Comparison of ENCODE assay signal across 22 cellular contexts in the genomic region with DNA sequence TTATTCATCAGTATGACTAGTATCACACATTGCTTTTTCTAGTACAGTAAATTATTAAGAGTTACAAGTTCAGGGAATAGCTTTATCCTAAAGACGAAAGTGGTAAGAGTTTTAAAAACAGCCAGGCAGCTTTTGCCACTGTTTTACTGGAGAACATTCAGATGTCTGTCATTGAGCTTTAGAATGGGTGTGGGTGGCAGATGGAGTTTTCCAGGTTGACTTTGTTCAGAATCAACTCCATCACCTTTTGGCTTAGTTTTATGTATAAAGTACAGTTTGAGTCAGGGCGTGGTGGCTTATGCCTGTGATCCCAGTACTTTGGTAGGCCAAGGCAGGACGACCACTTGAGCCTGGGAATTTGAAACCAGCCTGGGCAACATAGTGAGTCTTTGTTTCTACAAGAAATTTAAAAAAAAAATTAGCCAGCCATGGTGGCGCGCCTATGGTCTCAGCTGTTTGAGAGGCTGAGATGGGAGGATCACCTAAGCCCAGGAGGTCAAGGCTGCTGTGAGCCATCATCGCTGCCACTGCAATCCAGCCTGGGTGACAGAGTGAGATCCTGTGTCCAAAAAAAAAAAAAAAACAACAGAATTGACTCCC. TPM values are rescaled to one million over a fixed set of nuclear protein-coding genes. Genes with fewer than 3 reads are reported as not detected.
DNase-seq lines count a peak whose midpoint lies in the region; ATAC-seq, FAIRE-seq and TF ChIP-seq lines count a peak whose summit lies in the region.
"Had no signal": no experiment of that assay in that cellular context is flagged by ENCODE, and none has a peak within 500 bp of the region (broad histone marks: within the 10 kb centered on the region; RNA-seq: fewer than 3 reads in every experiment).

No MANE protein-coding gene starts in this region.

- TF ChIP-seq EP300 in HepG2 (IDR thresholded peaks at IDR 0.05; ENCODE audit: low read depth in 2 of 2, low read length in 2 of 2) (no peak), HepG2 (CRISPR knock-in tag; IDR thresholded peaks at IDR 0.05; ENCODE audit: borderline replicate concordance) (no peak), GM12878 (IDR thresholded peaks at IDR 0.05; ENCODE audit: borderline replicate concordance in 1 of 2, control insufficient read depth in 1 of 2, low read depth in 2 of 2, low read length in 2 of 2) (no peak), sigmoid colon (IDR thresholded peaks at IDR 0.05) (no peak)

- no peaks in the 10 kb centered on the region for H3K9me3 Mint-ChIP-seq in Caco-2 (ENCODE audit: unreplicated experiment)
- H3K9me3 Mint-ChIP-seq: CD4-positive, alpha-beta memory T cell; GM23338; H9; HFFc6 had no signal

- no peak for FAIRE-seq in HepG2 (lab: Jason Lieb, UNC)
- FAIRE-seq in GM12878 (lab: Jason Lieb, UNC): no peak
- FAIRE-seq: A549, G401.6 had no signal

- H3K27me3 Mint-ChIP-seq in Caco-2 (ENCODE audit: insufficient read depth, unreplicated experiment): no peaks in the 10 kb centered on the region
- H3K27me3 Mint-ChIP-seq: CD4-positive, alpha-beta memory T cell had no signal

- POLR2A ChIA-PET in HepG2 (lab: Yijun Ruan, JAX): interaction anchor here (1.2 kb wide), 1 partner anchor 35 kb away, joined by 4 read pairs; no protein-coding TSS in a partner anchor
- POLR2A ChIA-PET in GM12878 (lab: Charles Lee): interaction anchor here (1.0 kb wide), 1 partner anchor 44 kb away, joined by 3 read pairs; no protein-coding TSS in a partner anchor
- POLR2A ChIA-PET in Caco-2 (lab: Charles Lee): no interaction called here

- TF ChIP-seq RAD21 in HepG2 (CRISPR knock-in tag; IDR thresholded peaks at IDR 0.05) (no peak), GM12878 (IDR thresholded peaks at IDR 0.05; ENCODE audit: insufficient read depth, low read depth, low read length) (no peak)

- RAD21 ChIA-PET in GM12878 (lab: Charles Lee; ENCODE audit: unreplicated experiment): no interaction called here

- TF ChIP-seq CTCF in HepG2 (CRISPR knock-in tag; IDR thresholded peaks at IDR 0.05): no peak
- no peak for TF ChIP-seq CTCF in right lobe of liver (IDR thresholded peaks at IDR 0.05)
- no peak for TF ChIP-seq CTCF in GM12878 (IDR thresholded peaks at IDR 0.05 in 2 of 3, conservative IDR thresholded peaks at IDR 0.05 in 1 of 3; ENCODE audit: control insufficient read depth in 2 of 3, extremely low read depth in 1 of 3, insufficient read depth in 1 of 3, low read depth in 3 of 3, low read length in 3 of 3)
- no peak for TF ChIP-seq CTCF in psoas muscle (IDR thresholded peaks at IDR 0.05)
- TF ChIP-seq CTCF in sigmoid colon (IDR thresholded peaks at IDR 0.05): no peak
- TF ChIP-seq CTCF in Caco-2 (IDR thresholded peaks at IDR 0.05; ENCODE audit: insufficient read depth in 1 of 2, low read depth in 1 of 2, low read length in 1 of 2, severe bottlenecking in 1 of 2, unreplicated experiment in 1 of 2): no peak

- no peak overlapping the region for H3K4me3 ChIP-seq in HepG2 (replicated peaks in 1 of 3; ENCODE audit: insufficient read depth in 1 of 3, low read depth in 2 of 3, low read length in 3 of 3)
- H3K4me3 ChIP-seq in right lobe of liver: no peak overlapping the region
- H3K4me3 ChIP-seq in GM12878: no peak overlapping the region
- H3K4me3 ChIP-seq in psoas muscle: no peak overlapping the region
- no peak overlapping the region for H3K4me3 ChIP-seq in skeletal muscle tissue (ENCODE audit: low read length in 3 of 3)
- H3K4me3 ChIP-seq in sigmoid colon: no peak overlapping the region
- no peak overlapping the region for H3K4me3 ChIP-seq in Caco-2 (ENCODE audit: low read depth, low read length)
- H3K4me3 ChIP-seq: A549; BLaER1 treated with 17β-estradiol and CSF1 and Interleukin-3, amounts not matched to agents 10 nM and 100 nM; GM23338 had no signal

- no peak for DNase-seq in HepG2 (ENCODE audit: low spot score)
- no peak for DNase-seq in right lobe of liver
- no peak for DNase-seq in GM12878 (ENCODE audit: low read depth, low spot score)
- DNase-seq in psoas muscle: no peak
- DNase-seq in NCI-H345 treated with DMSO at 0.1 percent for 48 hours (lab: John Stamatoyannopoulos, UW; ENCODE audit: unreplicated experiment): no peak
- no peak for DNase-seq in sigmoid colon
- no peak for DNase-seq in Caco-2
- DNase-seq: 8988T; ACHN; AML-193; BE2C; CD4-positive, alpha-beta memory T cell; COR-L47; DMS153; DND-41; H9; HFFc6 had no signal

- H3K36me3 ChIP-seq in HepG2 (replicated peaks in 1 of 2; ENCODE audit: control insufficient read depth in 1 of 2, insufficient read depth in 2 of 2, low read length in 2 of 2) (peaks cover 17 to 73% of the 10 kb centered on the region in 2 experiments), right lobe of liver (peaks cover 3 to 90% (median 49%) of the 10 kb centered on the region in 4 donors), GM12878 (ENCODE audit: control insufficient read depth in 2 of 2, insufficient read depth in 2 of 2, low read length in 1 of 2) (peaks cover 8 to 22% of the 10 kb centered on the region in 2 experiments), psoas muscle (ENCODE audit: insufficient read depth in 1 of 2, low read depth in 1 of 2) (peaks cover 2 to 90% of the 10 kb centered on the region in 2 donors), skeletal muscle tissue (ENCODE audit: control insufficient read depth in 3 of 3, insufficient read depth in 3 of 3, low read length in 3 of 3) (peaks cover 23 to 42% (median 35%) of the 10 kb centered on the region in 3 donors), sigmoid colon (peaks cover 8 to 84% (median 10%) of the 10 kb centered on the region in 4 donors), Caco-2 (ENCODE audit: control insufficient read depth, insufficient read depth, low read length) (peaks cover 1% of the 10 kb centered on the region; the same call in 1 of the 2 replicates)

- H3K4me1 ChIP-seq in HepG2 (ENCODE audit: insufficient read depth, low read length) (no peaks in the 10 kb centered on the region), right lobe of liver (no peaks in the 10 kb centered on the region), GM12878 (ENCODE audit: control insufficient read depth, insufficient read depth, low read length) (no peaks in the 10 kb centered on the region), psoas muscle (peaks cover 33% of the 10 kb centered on the region), skeletal muscle tissue (ENCODE audit: control insufficient read depth in 3 of 3, insufficient read depth in 3 of 3, low read length in 3 of 3) (peaks cover 10 to 15% (median 14%) of the 10 kb centered on the region in 3 donors), sigmoid colon (no peaks in the 10 kb centered on the region), Caco-2 (no peaks in the 10 kb centered on the region)
- H3K4me1 ChIP-seq: A549, BE2C had no signal

- CTCF ChIA-PET in HepG2 (lab: Yijun Ruan, JAX; ENCODE audit: low intra/inter-chr PET ratio, low total read pairs): no interaction called here
- CTCF ChIA-PET in GM12878 (lab: Yijun Ruan, JAX): interaction anchor here (0.7 to 2.1 kb wide), 3 partner anchors 12 to 107 kb away, joined by 3 to 6 read pairs (median 4); no protein-coding TSS in a partner anchor
- CTCF ChIA-PET in Caco-2 (lab: Charles Lee): no interaction called here

- peaks cover 70% of the 10 kb centered on the region for H3K36me3 Mint-ChIP-seq in Caco-2 (ENCODE audit: insufficient read depth, unreplicated experiment)

- H3K27me3 ChIP-seq in HepG2 (ENCODE audit: control insufficient read depth in 1 of 2, insufficient read depth in 2 of 2, low read length in 2 of 2) (no peaks in the 10 kb centered on the region), right lobe of liver (no peaks in the 10 kb centered on the region), GM12878 (replicated peaks in 1 of 2; ENCODE audit: control insufficient read depth in 2 of 2, insufficient read depth in 2 of 2, low read length in 1 of 2) (no peaks in the 10 kb centered on the region), psoas muscle (ENCODE audit: insufficient read depth in 3 of 3, low read length in 2 of 3) (no peaks in the 10 kb centered on the region), skeletal muscle tissue (ENCODE audit: control insufficient read depth in 3 of 3, insufficient read depth in 3 of 3, low read length in 3 of 3) (no peaks in the 10 kb centered on the region), sigmoid colon (no peaks in the 10 kb centered on the region), Caco-2 (replicated peaks; ENCODE audit: control insufficient read depth, insufficient read depth, low read length) (no peaks in the 10 kb centered on the region)
- H3K27me3 ChIP-seq: BE2C; BLaER1 treated with 17β-estradiol and CSF1 and Interleukin-3, amounts not matched to agents 10 nM and 100 nM had no signal

- H3K9ac ChIP-seq in HepG2 (ENCODE audit: insufficient read depth, low read depth, low read length) (no peak overlapping the region), GM12878 (ENCODE audit: control insufficient read depth, insufficient read depth, low read length) (no peak overlapping the region), skeletal muscle tissue (ENCODE audit: low read depth in 1 of 3, low read length in 3 of 3) (no peak overlapping the region)
- H3K9ac ChIP-seq: BLaER1 treated with 17β-estradiol and CSF1 and Interleukin-3, amounts not matched to agents 10 nM and 100 nM had no signal

- intact Hi-C loops in HepG2 (cut with micrococcal nuclease; ENCODE audit: unreplicated experiment): no loop called here
- intact Hi-C loops in right lobe of liver (cut with DNase I): no loop called here
- intact Hi-C loops in GM12878 (cut with micrococcal nuclease; ENCODE audit: unreplicated experiment): no loop called here
- intact Hi-C loops in psoas muscle (cut with DNase I): no loop called here
- intact Hi-C loops in sigmoid colon (cut with DNase I): no loop called here
- intact Hi-C loops in Caco-2 (cut with micrococcal nuclease; ENCODE audit: unreplicated experiment): no loop called here

- H3K9me3 ChIP-seq in HepG2 (ENCODE audit: low read length): no peaks in the 10 kb centered on the region
- no peaks in the 10 kb centered on the region for H3K9me3 ChIP-seq in right lobe of liver
- H3K9me3 ChIP-seq in GM12878 (replicated peaks; ENCODE audit: control insufficient read depth, insufficient read depth, low read length): no peaks in the 10 kb centered on the region
- no peaks in the 10 kb centered on the region for H3K9me3 ChIP-seq in psoas muscle
- no peaks in the 10 kb centered on the region for H3K9me3 ChIP-seq in skeletal muscle tissue (ENCODE audit: control insufficient read depth in 3 of 3, low read length in 3 of 3)
- no peaks in the 10 kb centered on the region for H3K9me3 ChIP-seq in sigmoid colon
- no peaks in the 10 kb centered on the region for H3K9me3 ChIP-seq in Caco-2
- H3K9me3 ChIP-seq: A549; BE2C; BLaER1 treated with 17β-estradiol and CSF1 and Interleukin-3, amounts not matched to agents 10 nM and 100 nM had no signal

- 95% methylated on average over 6 of the region's 6 CpGs for WGBS in HepG2 (ENCODE audit: low lambda C conversion rate)
- 93% methylated on average over 4 of the region's 6 CpGs for WGBS in right lobe of liver (ENCODE audit: insufficient coverage, low coverage, low lambda C conversion rate, missing lambda C conversion rate)
- WGBS in GM12878 (ENCODE audit: insufficient coverage, insufficient replicate concordance, low lambda C conversion rate, missing lambda C conversion rate): 97% methylated on average over 6 of the region's 6 CpGs
- WGBS in psoas muscle, 3 donors: 76 to 83% (median 80%) methylated on average over 6 of the region's 6 CpGs
- WGBS in sigmoid colon, 2 donors: 86 to 92% methylated on average over 6 of the region's 6 CpGs

- H3K4me3 Mint-ChIP-seq in Caco-2 (ENCODE audit: unreplicated experiment): no peak overlapping the region
- H3K4me3 Mint-ChIP-seq: CD4-positive, alpha-beta memory T cell; GM23338; H9; HFFc6 had no signal

- no peaks in the 10 kb centered on the region for H3K79me2 ChIP-seq in HepG2 (ENCODE audit: insufficient read depth, low read length)
- no peaks in the 10 kb centered on the region for H3K79me2 ChIP-seq in GM12878 (ENCODE audit: control insufficient read depth, insufficient read depth, low read length)

- H3K27ac ChIP-seq in HepG2 (ENCODE audit: extremely low read length, insufficient read depth, low read length) (no peak overlapping the region), right lobe of liver (no peak overlapping the region), GM12878 (ENCODE audit: control insufficient read depth, insufficient read depth) (no peak overlapping the region), psoas muscle (peak overlapping the region; percentile 78), skeletal muscle tissue (ENCODE audit: low read depth, low read length) (peak overlapping the region; percentile 1), sigmoid colon (no peak overlapping the region)
- H3K27ac ChIP-seq: A549; BLaER1 treated with 17β-estradiol and CSF1 and Interleukin-3, amounts not matched to agents 10 nM and 100 nM had no signal

- H3K27ac Mint-ChIP-seq in Caco-2 (ENCODE audit: unreplicated experiment): no peak overlapping the region
- H3K27ac Mint-ChIP-seq: GM23338, HFFc6 had no signal

- no peak overlapping the region for H3K4me2 ChIP-seq in HepG2 (ENCODE audit: low read depth, low read length)
- no peak overlapping the region for H3K4me2 ChIP-seq in GM12878 (ENCODE audit: control insufficient read depth, insufficient read depth)
- H3K4me2 ChIP-seq: A549; BLaER1 treated with 17β-estradiol and CSF1 and Interleukin-3, amounts not matched to agents 10 nM and 100 nM; GM23338 had no signal

- H3K4me1 Mint-ChIP-seq in Caco-2 (ENCODE audit: low read depth, unreplicated experiment): no peaks in the 10 kb centered on the region
- H3K4me1 Mint-ChIP-seq: CD4-positive, alpha-beta memory T cell; GM23338; H9 had no signal

- H2AFZ ChIP-seq in HepG2 (ENCODE audit: low read length) (no peak overlapping the region), GM12878 (ENCODE audit: control insufficient read depth, low read depth, low read length) (no peak overlapping the region)
- H2AFZ ChIP-seq: GM23338 had no signal

- in situ Hi-C loops in HepG2 (cut with HindIII; ENCODE audit: extremely low pct_ligation_motif_present, low pct_unique_long_range_greater_than_20kb) (no loop called here), GM12878 (cut with MboI) (no loop called here)

- SMC1A ChIA-PET in GM12878 (lab: Charles Lee; ENCODE audit: uncharacterized antibody, unreplicated experiment): interaction anchor here (0.6 to 2.9 kb wide), 7 partner anchors 10 to 159 kb away, joined by 3 to 13 read pairs (median 5); no protein-coding TSS in a partner anchor

- ATAC-seq in HepG2 (no peak), right lobe of liver (no peak), GM12878 (no peak), psoas muscle (no peak)
- ATAC-seq: A549, GM23338 had no signal

- TF ChIP-seq POLR2A in HepG2 (IDR thresholded peaks at IDR 0.05; ENCODE audit: insufficient read depth in 1 of 2, low read depth in 2 of 2, low read length in 2 of 2): no peak
- no peak for TF ChIP-seq POLR2A in right lobe of liver (IDR thresholded peaks at IDR 0.05)
- no peak for TF ChIP-seq POLR2A in GM12878 (IDR thresholded peaks at IDR 0.05; ENCODE audit: low read depth, low read length)
- no peak for TF ChIP-seq POLR2A in sigmoid colon (IDR thresholded peaks at IDR 0.05)

- BruUV-seq in HepG2 (replicated peaks; lab: Mats Ljungman, UMichigan): TSS peak; percentile 18
- BruUV-seq in GM12878 (replicated peaks; lab: Mats Ljungman, UMichigan): TSS peak; percentile 38
- no TSS peak for BruUV-seq in Caco-2 (replicated peaks; lab: Mats Ljungman, UMichigan)

- H4K20me1 ChIP-seq in HepG2 (ENCODE audit: insufficient read depth, low read length): peaks cover 9% of the 10 kb centered on the region; the same call in 1 of the 2 replicates
- H4K20me1 ChIP-seq in GM12878 (ENCODE audit: control insufficient read depth, insufficient read depth): no peaks in the 10 kb centered on the region

RNA-seq across cellular contexts. Expression of a gene that starts 29.9 kb away (rescaled TPM):
- total RNA-seq in HepG2 (2016; rRNA removed; fragmentation: Illumina TruSeq; extraction: Trizol) (16.0 and 16.5 TPM in 2 replicates), right lobe of liver (10 to 100 TPM; 15.6 to 27.9 (median 20.2) TPM), GM12878 (2014; rRNA removed) (20.9 and 25.8 TPM in 2 replicates), GM12878 (2014; rRNA removed; fragmentation: Illumina TruSeq; extraction: Trizol) (14.0 and 18.3 TPM in 2 replicates), GM12878 (2021) (48.9 and 55.2 TPM in 2 replicates), psoas muscle (100 to 1,000 TPM; 137 to 177 (median 156) TPM), skeletal muscle tissue (36.0 TPM), sigmoid colon (10 to 100 TPM; 28.6 to 49.6 (median 33.9) TPM), Caco-2 (2022) (33.3 and 38.6 TPM in 2 replicates)
- 8.1 TPM in 2 replicates for total RNA-seq in HepG2 (2016; cell fraction: cytosol; rRNA removed; fragmentation: Illumina TruSeq; extraction: Trizol; ENCODE audit: low read depth)
- 13.6 and 18.8 TPM in 2 replicates for total RNA-seq in HepG2 (2016; cell fraction: insoluble cytoplasmic fraction; rRNA removed; fragmentation: Illumina TruSeq; extraction: Trizol)
- 24.3 and 24.5 TPM in 2 replicates for total RNA-seq in HepG2 (2016; cell fraction: membrane; rRNA removed; fragmentation: Illumina TruSeq; extraction: Trizol)
- total RNA-seq in HepG2 (2016; cell fraction: nucleus; rRNA removed; fragmentation: Illumina TruSeq; extraction: Trizol): 11.3 and 15.4 TPM in 2 replicates
- polyA plus RNA-seq in HepG2 (2011; rRNA removed) (27.3 and 34.0 TPM in 2 replicates), GM12878 (2011; rRNA removed) (15.9 and 41.0 TPM in 2 replicates), GM12878 (2014; fragmentation: Illumina TruSeq; extraction: Trizol) (7.4 and 20.2 TPM in 2 replicates), GM12878 (2014; fragmentation: Nextera tagmentation; extraction: Ambion mirVana) (under 1 TPM; 0.37 to 0.53 TPM), GM12878 (2014; rRNA removed) (38.6 and 47.2 TPM in 2 replicates), GM12878 (2016; fragmentation: Nextera tagmentation; extraction: Ambion mirVana) (1 to 10 TPM; 6.8 to 7.9 TPM), psoas muscle (100 to 1,000 TPM in 1 of 3 donors, 10 to 100 TPM in 2; 78.1 to 167 (median 86.8) TPM), sigmoid colon (10 to 100 TPM; 19.8 to 34.4 (median 20.8) TPM)
- 18.9 and 29.3 TPM in 2 replicates for polyA plus RNA-seq in HepG2 (2011; cell fraction: cytosol; rRNA removed)
- polyA plus RNA-seq in HepG2 (2011; cell fraction: nucleus; rRNA removed): 58.0 and 66.7 TPM in 2 replicates
- 15.7 and 19.3 TPM in 2 replicates for polyA plus RNA-seq in HepG2 (2012)
- polyA plus RNA-seq in HepG2 (2016; cell fraction: cytosol; fragmentation: Illumina TruSeq; extraction: Trizol; ENCODE audit: low read depth): 8.8 and 9.4 TPM in 2 replicates
- polyA plus RNA-seq in HepG2 (2016; cell fraction: insoluble cytoplasmic fraction; fragmentation: Illumina TruSeq; extraction: Trizol; ENCODE audit: low read depth): 16.1 and 23.7 TPM in 2 replicates
- 20.7 and 24.2 TPM in 2 replicates for polyA plus RNA-seq in HepG2 (2016; cell fraction: membrane; fragmentation: Illumina TruSeq; extraction: Trizol; ENCODE audit: low read depth)
- polyA plus RNA-seq in HepG2 (2016; cell fraction: nucleus; fragmentation: Illumina TruSeq; extraction: Trizol; ENCODE audit: insufficient read depth, low read depth): 32.6 and 36.7 TPM in 2 replicates
- polyA minus RNA-seq in HepG2 (2011; rRNA and poly(A)+ RNA removed; ENCODE audit: low replicate concordance): 51.5 and 64.7 TPM in 2 replicates
- polyA minus RNA-seq in HepG2 (2011; cell fraction: cytosol; rRNA and poly(A)+ RNA removed): 18.3 and 18.9 TPM in 2 replicates
- polyA minus RNA-seq in HepG2 (2011; cell fraction: nucleus; rRNA and poly(A)+ RNA removed): 8.8 and 9.9 TPM in 2 replicates
- 27.6 and 32.4 TPM in 2 replicates for total RNA-seq in GM12878 (2013; cell fraction: nucleolus; rRNA removed)
- 12.7 TPM for polyA plus RNA-seq in GM12878 (2011; ENCODE audit: low read depth)
- 41.6 and 44.7 TPM in 2 replicates for polyA plus RNA-seq in GM12878 (2011; cell fraction: cytosol; rRNA removed)
- polyA plus RNA-seq in GM12878 (2011; cell fraction: nucleus; rRNA removed): 104 and 109 TPM in 2 replicates
- polyA plus RNA-seq in GM12878 (2012): 28.8 and 32.5 TPM in 2 replicates
- 21.9 and 39.1 TPM in 2 replicates for polyA minus RNA-seq in GM12878 (2011; rRNA and poly(A)+ RNA removed)
- polyA minus RNA-seq in GM12878 (2011; cell fraction: cytosol; rRNA and poly(A)+ RNA removed): 22.9 and 24.8 TPM in 2 replicates
- 12.6 and 18.6 TPM in 2 replicates for polyA minus RNA-seq in GM12878 (2011; cell fraction: nucleus; rRNA and poly(A)+ RNA removed)

RNA-seq across cellular contexts. Expression of a gene that starts 36.9 kb away (rescaled TPM):
- total RNA-seq in HepG2 (2016; rRNA removed; fragmentation: Illumina TruSeq; extraction: Trizol): 25.7 and 34.0 TPM in 2 replicates
- total RNA-seq in HepG2 (2016; cell fraction: cytosol; rRNA removed; fragmentation: Illumina TruSeq; extraction: Trizol; ENCODE audit: low read depth): 5.9 and 7.5 TPM in 2 replicates
- 26.2 and 32.2 TPM in 2 replicates for total RNA-seq in HepG2 (2016; cell fraction: insoluble cytoplasmic fraction; rRNA removed; fragmentation: Illumina TruSeq; extraction: Trizol)
- total RNA-seq in HepG2 (2016; cell fraction: membrane; rRNA removed; fragmentation: Illumina TruSeq; extraction: Trizol): 11.2 and 13.9 TPM in 2 replicates
- total RNA-seq in HepG2 (2016; cell fraction: nucleus; rRNA removed; fragmentation: Illumina TruSeq; extraction: Trizol): 41.5 and 50.4 TPM in 2 replicates
- polyA plus RNA-seq in HepG2 (2011; rRNA removed): 8.5 and 10.1 TPM in 2 replicates
- 5.5 and 7.7 TPM in 2 replicates for polyA plus RNA-seq in HepG2 (2011; cell fraction: cytosol; rRNA removed)
- polyA plus RNA-seq in HepG2 (2011; cell fraction: nucleus; rRNA removed): 19.8 and 23.2 TPM in 2 replicates
- polyA plus RNA-seq in HepG2 (2012): 19.5 and 23.0 TPM in 2 replicates
- polyA plus RNA-seq in HepG2 (2016; cell fraction: cytosol; fragmentation: Illumina TruSeq; extraction: Trizol; ENCODE audit: low read depth): 1.1 and 1.3 TPM in 2 replicates
- 22.9 and 23.8 TPM in 2 replicates for polyA plus RNA-seq in HepG2 (2016; cell fraction: insoluble cytoplasmic fraction; fragmentation: Illumina TruSeq; extraction: Trizol; ENCODE audit: low read depth)
- polyA plus RNA-seq in HepG2 (2016; cell fraction: membrane; fragmentation: Illumina TruSeq; extraction: Trizol; ENCODE audit: low read depth): 2.7 and 3.3 TPM in 2 replicates
- polyA plus RNA-seq in HepG2 (2016; cell fraction: nucleus; fragmentation: Illumina TruSeq; extraction: Trizol; ENCODE audit: insufficient read depth, low read depth): 23.7 and 25.3 TPM in 2 replicates
- polyA minus RNA-seq in HepG2 (2011; rRNA and poly(A)+ RNA removed; ENCODE audit: low replicate concordance): 38.4 and 51.6 TPM in 2 replicates
- polyA minus RNA-seq in HepG2 (2011; cell fraction: cytosol; rRNA and poly(A)+ RNA removed): 15.5 and 15.8 TPM in 2 replicates
- polyA minus RNA-seq in HepG2 (2011; cell fraction: nucleus; rRNA and poly(A)+ RNA removed): 118 and 145 TPM in 2 replicates
- 10 to 100 TPM; 24.9 to 70.0 (median 42.9) TPM for total RNA-seq in right lobe of liver
- total RNA-seq in GM12878 (2013; cell fraction: nucleolus; rRNA removed): 151 and 156 TPM in 2 replicates
- 24.1 TPM in 2 replicates for total RNA-seq in GM12878 (2014; rRNA removed)
- total RNA-seq in GM12878 (2014; rRNA removed; fragmentation: Illumina TruSeq; extraction: Trizol): 17.1 and 17.3 TPM in 2 replicates
- total RNA-seq in GM12878 (2021): 29.1 and 33.1 TPM in 2 replicates
- polyA plus RNA-seq in GM12878 (2011; ENCODE audit: low read depth): 6.8 TPM
- 10.8 TPM in 2 replicates for polyA plus RNA-seq in GM12878 (2011; rRNA removed)
- 8.2 and 8.9 TPM in 2 replicates for polyA plus RNA-seq in GM12878 (2011; cell fraction: cytosol; rRNA removed)
- 15.8 and 24.9 TPM in 2 replicates for polyA plus RNA-seq in GM12878 (2011; cell fraction: nucleus; rRNA removed)
- polyA plus RNA-seq in GM12878 (2012): 8.3 and 9.0 TPM in 2 replicates
- 22.0 and 23.0 TPM in 2 replicates for polyA plus RNA-seq in GM12878 (2014; fragmentation: Illumina TruSeq; extraction: Trizol)
- 1 to 10 TPM; 3.3 to 3.6 TPM for polyA plus RNA-seq in GM12878 (2014; fragmentation: Nextera tagmentation; extraction: Ambion mirVana)
- polyA plus RNA-seq in GM12878 (2014; rRNA removed): 11.6 and 12.3 TPM in 2 replicates
- 10 to 100 TPM in 1 of 2 experiments, 1 to 10 TPM in 1; 7.1 to 10.1 TPM for polyA plus RNA-seq in GM12878 (2016; fragmentation: Nextera tagmentation; extraction: Ambion mirVana)
- polyA minus RNA-seq in GM12878 (2011; rRNA and poly(A)+ RNA removed): 30.9 and 42.4 TPM in 2 replicates
- polyA minus RNA-seq in GM12878 (2011; cell fraction: cytosol; rRNA and poly(A)+ RNA removed): 5.6 and 8.4 TPM in 2 replicates
- polyA minus RNA-seq in GM12878 (2011; cell fraction: nucleus; rRNA and poly(A)+ RNA removed): 46.9 and 73.7 TPM in 2 replicates
- total RNA-seq in psoas muscle: 10 to 100 TPM; 23.8 to 80.2 (median 39.5) TPM
- 10 to 100 TPM in 2 of 3 donors, 1 to 10 TPM in 1; 4.8 to 35.4 (median 18.7) TPM for polyA plus RNA-seq in psoas muscle
- total RNA-seq in skeletal muscle tissue: 30.8 TPM
- total RNA-seq in sigmoid colon: 10 to 100 TPM; 13.4 to 27.3 (median 19.8) TPM
- polyA plus RNA-seq in sigmoid colon: 10 to 100 TPM in 1 of 3 donors, 1 to 10 TPM in 2; 3.0 to 12.5 (median 5.3) TPM
- 53.1 and 53.4 TPM in 2 replicates for total RNA-seq in Caco-2 (2022)

Comparison
In these comparisons a context has a peak if more than half of its experiments do, and no peak if none do; other contexts are left out.
1. H3K27ac ChIP-seq: peak in psoas muscle (single experiment) and skeletal muscle tissue (single experiment); none in HepG2 (single experiment), right lobe of liver (0 of 3), GM12878 (single experiment) and sigmoid colon (0 of 4).